ENCODE assay signal across 8 cellular contexts in genomic region chr1:64019818-64020217, GRCh38.
DNase-seq lines count a peak whose midpoint lies in the region; ATAC-seq, FAIRE-seq and TF ChIP-seq lines count a peak whose summit lies in the region.

No MANE protein-coding gene starts in this region.

- no peaks in the 10 kb centered on the region for H3K9me3 ChIP-seq in gastroesophageal sphincter
- H3K9me3 ChIP-seq in smooth muscle cell (replicated peaks; ENCODE audit: low read depth) = no peaks in the 10 kb centered on the region

- TF ChIP-seq POLR2A in gastroesophageal sphincter (IDR thresholded peaks at IDR 0.05) = no peak

- DNase-seq in GM03348 (ENCODE audit: low spot score) (peak; percentile 74), H4 (ENCODE audit: low spot score) (peak; percentile 58), RCC 7860 (ENCODE audit: low spot score) (peak; percentile 68), smooth muscle cell (lab: John Stamatoyannopoulos, UW; ENCODE audit: unreplicated experiment) (no peak), NCI-H128 (lab: John Stamatoyannopoulos, UW; ENCODE audit: unreplicated experiment) (no peak), NCI-H69 (lab: John Stamatoyannopoulos, UW) (no peak)

- no peaks in the 10 kb centered on the region for H3K36me3 ChIP-seq in gastroesophageal sphincter
- no peaks in the 10 kb centered on the region for H3K36me3 ChIP-seq in smooth muscle cell (ENCODE audit: low read depth)

- no peaks in the 10 kb centered on the region for H3K79me2 ChIP-seq in smooth muscle cell (ENCODE audit: low read depth)

- TF ChIP-seq CTCF in gastroesophageal sphincter (IDR thresholded peaks at IDR 0.05) (no peak), smooth muscle cell (IDR thresholded peaks at IDR 0.05; ENCODE audit: borderline replicate concordance, insufficient read depth, poor library complexity, severe bottlenecking) (no peak)

- 21 to 50% methylated on average over 2 of the region's 2 CpGs for WGBS in gastroesophageal sphincter (ENCODE audit: low coverage in 1 of 2), 2 donors
- WGBS in smooth muscle cell (ENCODE audit: low lambda C conversion rate) = 35% methylated on average over 2 of the region's 2 CpGs

- H3K27me3 ChIP-seq in gastroesophageal sphincter = no peaks in the 10 kb centered on the region
- H3K27me3 ChIP-seq in smooth muscle cell (ENCODE audit: low read depth) = no peaks in the 10 kb centered on the region

- peak overlapping the region in 2 of 4 donors; percentile 41 to 61 for H3K27ac ChIP-seq in gastroesophageal sphincter
- peak overlapping the region; percentile 51 for H3K27ac ChIP-seq in smooth muscle cell (ENCODE audit: low read depth)

- no peaks in the 10 kb centered on the region for H3F3A ChIP-seq in smooth muscle cell (ENCODE audit: low read depth)

- H4K20me1 ChIP-seq in smooth muscle cell (ENCODE audit: low read depth) = no peaks in the 10 kb centered on the region

- H3K4me1 ChIP-seq in gastroesophageal sphincter = peaks cover 0 to 10% (median 0%) of the 10 kb centered on the region in 3 donors
- peaks cover 16% of the 10 kb centered on the region for H3K4me1 ChIP-seq in smooth muscle cell (ENCODE audit: low read depth)

- H3K9ac ChIP-seq in smooth muscle cell (ENCODE audit: low read depth) = no peak overlapping the region

- ATAC-seq in gastroesophageal sphincter (peak; percentile 74), GM18520 (IDR thresholded peaks at IDR 0.05; ENCODE audit: unreplicated experiment) (no peak)

- H3K4me2 ChIP-seq in smooth muscle cell = peak overlapping the region; percentile 30

- H3K4me3 ChIP-seq in gastroesophageal sphincter (peak overlapping the region in 1 of 2 donors; percentile 10), smooth muscle cell (peak overlapping the region; percentile 16)

- TF ChIP-seq EP300 in gastroesophageal sphincter (IDR thresholded peaks at IDR 0.05) = no peak

- peak; percentile 35 for FAIRE-seq in RCC 7860 (lab: Jason Lieb, UNC)

- H2AFZ ChIP-seq in smooth muscle cell (ENCODE audit: low read depth) = peak overlapping the region; percentile 10

Comparison
In these comparisons a context has a peak if more than half of its experiments do, and no peak if none do; other contexts are left out.
1. DNase-seq: peak in GM03348 (single experiment), H4 (single experiment) and RCC 7860 (single experiment); none in smooth muscle cell (single experiment), NCI-H128 (single experiment) and NCI-H69 (single experiment).